Comparison of ENCODE assay signal across 9 cellular contexts in the genomic region with DNA sequence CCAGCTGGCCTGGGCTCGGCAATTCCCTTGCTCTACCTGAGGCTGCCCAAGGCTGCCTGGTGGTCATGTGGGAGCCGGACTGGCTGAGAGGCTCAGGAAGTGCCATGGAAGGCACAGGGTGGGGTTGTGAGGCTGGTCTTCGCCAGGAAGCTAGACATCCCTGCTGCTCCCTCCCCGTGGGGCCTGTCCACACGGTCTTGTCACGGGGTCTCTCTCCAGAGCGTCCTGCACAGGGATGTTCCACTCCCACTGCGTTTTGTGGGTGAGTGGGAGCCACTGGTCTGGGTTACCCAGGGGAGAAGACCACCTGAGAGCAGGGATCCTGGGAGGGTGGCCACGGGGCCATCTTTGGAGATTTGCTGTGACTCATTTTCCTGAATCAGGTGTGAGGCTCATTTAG. TPM values are rescaled to one million over a fixed set of nuclear protein-coding genes. Genes with fewer than 3 reads are reported as not detected.
"Had no signal": no experiment of that assay in that cellular context is flagged by ENCODE, and none has a peak within 500 bp of the region (broad histone marks: within the 10 kb centered on the region; RNA-seq: fewer than 3 reads in every experiment).

No MANE protein-coding gene starts in this region.

- H3K27ac Mint-ChIP-seq: IgD-negative memory B cell had no signal

- H3K27ac ChIP-seq: HL-60 had no signal

- H3K4me3 ChIP-seq: K562 had no signal

- H3K4me3 Mint-ChIP-seq: IgD-negative memory B cell had no signal

- H3K4me1 Mint-ChIP-seq: IgD-negative memory B cell had no signal

- DNase-seq: IMR-90, KBM-7, KG1 had no signal

- FAIRE-seq: HepG2, HTR-8/SVneo, K562 had no signal

RNA-seq across cellular contexts. Expression of gene GADD45G, which starts 11.6 kb away (rescaled TPM):
- total RNA-seq: HepG2, HT1080, IMR-90 had no signal
- polyA plus RNA-seq: HepG2 had no signal
